In the genomic region with DNA sequence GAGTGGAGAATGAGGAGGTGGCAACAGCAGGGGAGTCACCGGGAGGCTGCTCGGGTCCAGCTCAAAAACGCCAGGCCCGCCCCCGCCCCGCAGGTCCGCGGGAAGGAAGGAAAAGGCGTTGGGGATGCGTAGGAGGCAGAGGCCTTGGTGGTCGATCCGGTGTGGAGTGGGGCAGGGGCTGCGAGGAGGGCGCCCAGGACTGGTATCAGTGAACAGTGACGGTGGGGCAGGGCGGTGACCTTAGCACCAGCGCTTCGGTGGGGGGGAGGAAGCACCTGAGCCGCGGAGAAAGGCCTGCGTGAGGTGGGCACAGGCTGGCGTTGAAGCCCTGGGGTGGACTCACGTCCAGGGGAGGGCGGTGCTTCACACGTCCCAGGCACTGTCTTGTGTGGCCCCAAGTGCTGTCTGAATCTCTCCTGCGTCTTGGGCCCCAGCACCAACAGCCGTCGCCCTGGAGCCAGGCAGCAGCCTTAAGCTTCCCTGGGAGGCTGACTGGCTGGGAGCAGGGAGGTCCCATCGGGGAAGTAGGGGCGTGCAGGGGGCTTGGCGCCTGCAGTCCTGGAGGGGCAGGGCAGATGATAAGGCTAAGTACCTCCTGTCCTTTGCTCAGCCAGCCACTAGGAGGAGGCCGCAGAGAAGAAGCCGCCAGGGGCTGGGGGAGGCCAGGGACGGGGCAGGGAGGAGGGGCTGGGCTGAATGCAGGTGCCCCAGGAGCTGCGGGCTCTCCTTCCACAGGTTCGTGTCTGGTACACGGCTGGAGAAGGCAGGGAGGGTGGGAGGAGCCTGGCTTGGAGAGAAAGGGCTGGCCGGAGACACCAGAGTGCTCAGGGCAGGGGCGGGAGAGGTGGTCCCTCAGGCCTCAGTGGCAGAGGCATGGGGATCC, we compare ENCODE assay signal across 8 cellular contexts. TPM values are rescaled to one million over a fixed set of nuclear protein-coding genes. Genes with fewer than 3 reads are reported as not detected.
DNase-seq lines count a peak whose midpoint lies in the region; ATAC-seq and TF ChIP-seq lines count a peak whose summit lies in the region.

No MANE protein-coding gene starts in this region.

- no peak for TF ChIP-seq RAD21 in neural cell (conservative IDR thresholded peaks at IDR 0.05)

- TF ChIP-seq CTCF in AG04449 (IDR thresholded peaks at IDR 0.05; ENCODE audit: insufficient read depth, low read length, missing control alignments) (peak; percentile 73), esophagus squamous epithelium (IDR thresholded peaks at IDR 0.05) (peak in 4 of 6 experiments; percentile 25 to 54 (median 40)), neural cell (IDR thresholded peaks at IDR 0.05; ENCODE audit: poor library complexity, severe bottlenecking) (peak; percentile 35), uterus (IDR thresholded peaks at IDR 0.05) (peak in 2 of 4 experiments; percentile 4 to 33)

- ATAC-seq in GM19351 (IDR thresholded peaks at IDR 0.05; ENCODE audit: unreplicated experiment), result peak; percentile 65

- no peak for TF ChIP-seq EP300 in neural cell (conservative IDR thresholded peaks at IDR 0.05; ENCODE audit: poor library complexity, severe bottlenecking)

- intact Hi-C loops in esophagus squamous epithelium (cut with DNase I) (loop anchor here (5.0 kb wide), 1 partner anchor 60 kb away; no protein-coding TSS in a partner anchor), uterus (cut with DNase I; ENCODE audit: low total_unique reads) (loop anchor here (5.0 kb wide), 1 partner anchor 55 kb away; no protein-coding TSS in a partner anchor)

- POLR2A ChIA-PET in AG04449 (lab: Yijun Ruan, JAX), result interaction anchor here (1.5 kb wide), 1 partner anchor 59 kb away, joined by 4 read pairs; no protein-coding TSS in a partner anchor

- WGBS in esophagus squamous epithelium, 2 donors, result 0 to 8% methylated on average over 8 to 22 of the region's 39 CpGs

- no peaks in the 10 kb centered on the region for H3F3A ChIP-seq in neural cell (ENCODE audit: insufficient read depth, low read length, poor library complexity, severe bottlenecking)

- no peaks in the 10 kb centered on the region for H3K9me2 ChIP-seq in neural cell (ENCODE audit: insufficient read depth, low read length)

- H3K36me3 ChIP-seq in esophagus squamous epithelium, result no peaks in the 10 kb centered on the region
- H3K36me3 ChIP-seq in neural cell (ENCODE audit: insufficient read depth, low read length), result no peaks in the 10 kb centered on the region
- H3K36me3 ChIP-seq in uterus, result no peaks in the 10 kb centered on the region

- peak overlapping the region in 3 of 4 donors; percentile 12 to 77 (median 42) for H3K27ac ChIP-seq in esophagus squamous epithelium
- no peak overlapping the region for H3K27ac ChIP-seq in neural cell (ENCODE audit: low read length)
- H3K27ac ChIP-seq in uterus, result peak overlapping the region in 1 of 2 donors; percentile 36

- CTCF ChIA-PET in AG04449 (lab: Yijun Ruan, JAX), result interaction anchor here (0.6 to 4.6 kb wide), 27 partner anchors 9 to 218 kb away, joined by 3 to 166 read pairs (median 5); a partner anchor contains a TSS

- peaks cover 0 to 6% (median 0%) of the 10 kb centered on the region in 4 donors for H3K27me3 ChIP-seq in esophagus squamous epithelium
- peaks cover 23% of the 10 kb centered on the region for H3K27me3 ChIP-seq in neural cell (ENCODE audit: insufficient read depth, low read depth, low read length)
- no peaks in the 10 kb centered on the region for H3K27me3 ChIP-seq in uterus

- H3K4me1 ChIP-seq in esophagus squamous epithelium (peaks cover 20 to 26% (median 21%) of the 10 kb centered on the region in 3 donors), uterus (peaks cover 0 to 5% of the 10 kb centered on the region in 2 donors)

- no peaks in the 10 kb centered on the region for H3K79me2 ChIP-seq in neural cell (replicated peaks; ENCODE audit: insufficient read depth, low read length)

- H3K4me3 ChIP-seq in AG04449 (ENCODE audit: low read depth, low read length) (peak overlapping the region; percentile 63), esophagus squamous epithelium (peak overlapping the region; percentile 31 to 76 (median 55)), neural cell (ENCODE audit: low read length) (peak overlapping the region; percentile 51), uterus (peak overlapping the region; percentile 10 to 58)

- no peak overlapping the region for H3K4me2 ChIP-seq in neural cell (ENCODE audit: low read length)

- no peaks in the 10 kb centered on the region for H4K20me1 ChIP-seq in neural cell (ENCODE audit: insufficient read depth)

- H3K9ac ChIP-seq in neural cell (ENCODE audit: low read length), result no peak overlapping the region

- no peaks in the 10 kb centered on the region for H3K9me3 ChIP-seq in esophagus squamous epithelium
- H3K9me3 ChIP-seq in neural cell (ENCODE audit: low read length), result no peaks in the 10 kb centered on the region
- no peaks in the 10 kb centered on the region for H3K9me3 ChIP-seq in uterus

- no peak for DNase-seq in AG04449 (ENCODE audit: low read depth, low spot score)
- DNase-seq in NCI-H748 treated with DMSO at 0.1 percent for 48 hours (lab: John Stamatoyannopoulos, UW), result peak; percentile 64
- DNase-seq in activated CD8-positive, alpha-beta memory T cell treated with anti-CD3 and anti-CD28 coated beads, Interleukin-2, amount 50 U/mL, for 4 hours, result peak; percentile 47
- DNase-seq in esophagus squamous epithelium (lab: John Stamatoyannopoulos, UW), result no peak
- DNase-seq in uterus, result peak; percentile 37 to 40
- DNase-seq in RKO (ENCODE audit: low spot score), result no peak

- no peak for TF ChIP-seq POLR2A in esophagus squamous epithelium (IDR thresholded peaks at IDR 0.05)
- TF ChIP-seq POLR2A in uterus (IDR thresholded peaks at IDR 0.05), result peak in 1 of 2 donors; percentile 11

- no peak overlapping the region for H2AFZ ChIP-seq in neural cell (ENCODE audit: low read depth, low read length)

TF ChIP-seq in neural cell, 6 proteins besides CTCF, POLR2A, EP300 and RAD21:
- TF ChIP-seq TAF1 (IDR thresholded peaks at IDR 0.05; ENCODE audit: low read depth), result no peak
- no peak for TF ChIP-seq MXI1 (conservative IDR thresholded peaks at IDR 0.05; ENCODE audit: poor library complexity, severe bottlenecking)
- no peak for TF ChIP-seq POLR2AphosphoS5 (IDR thresholded peaks at IDR 0.05)
- TF ChIP-seq EZH2 (IDR thresholded peaks at IDR 0.05; ENCODE audit: borderline replicate concordance, insufficient read depth, low read length, poor library complexity, severe bottlenecking), result no peak
- no peak for TF ChIP-seq SMC3 (conservative IDR thresholded peaks at IDR 0.05; ENCODE audit: poor library complexity)
- TF ChIP-seq, protein P1, sequence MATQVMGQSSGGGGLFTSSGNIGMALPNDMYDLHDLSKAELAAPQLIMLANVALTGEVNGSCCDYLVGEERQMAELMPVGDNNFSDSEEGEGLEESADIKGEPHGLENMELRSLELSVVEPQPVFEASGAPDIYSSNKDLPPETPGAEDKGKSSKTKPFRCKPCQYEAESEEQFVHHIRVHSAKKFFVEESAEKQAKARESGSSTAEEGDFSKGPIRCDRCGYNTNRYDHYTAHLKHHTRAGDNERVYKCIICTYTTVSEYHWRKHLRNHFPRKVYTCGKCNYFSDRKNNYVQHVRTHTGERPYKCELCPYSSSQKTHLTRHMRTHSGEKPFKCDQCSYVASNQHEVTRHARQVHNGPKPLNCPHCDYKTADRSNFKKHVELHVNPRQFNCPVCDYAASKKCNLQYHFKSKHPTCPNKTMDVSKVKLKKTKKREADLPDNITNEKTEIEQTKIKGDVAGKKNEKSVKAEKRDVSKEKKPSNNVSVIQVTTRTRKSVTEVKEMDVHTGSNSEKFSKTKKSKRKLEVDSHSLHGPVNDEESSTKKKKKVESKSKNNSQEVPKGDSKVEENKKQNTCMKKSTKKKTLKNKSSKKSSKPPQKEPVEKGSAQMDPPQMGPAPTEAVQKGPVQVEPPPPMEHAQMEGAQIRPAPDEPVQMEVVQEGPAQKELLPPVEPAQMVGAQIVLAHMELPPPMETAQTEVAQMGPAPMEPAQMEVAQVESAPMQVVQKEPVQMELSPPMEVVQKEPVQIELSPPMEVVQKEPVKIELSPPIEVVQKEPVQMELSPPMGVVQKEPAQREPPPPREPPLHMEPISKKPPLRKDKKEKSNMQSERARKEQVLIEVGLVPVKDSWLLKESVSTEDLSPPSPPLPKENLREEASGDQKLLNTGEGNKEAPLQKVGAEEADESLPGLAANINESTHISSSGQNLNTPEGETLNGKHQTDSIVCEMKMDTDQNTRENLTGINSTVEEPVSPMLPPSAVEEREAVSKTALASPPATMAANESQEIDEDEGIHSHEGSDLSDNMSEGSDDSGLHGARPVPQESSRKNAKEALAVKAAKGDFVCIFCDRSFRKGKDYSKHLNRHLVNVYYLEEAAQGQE (IDR thresholded peaks at IDR 0.05; ENCODE audit: borderline replicate concordance), result no peak

RNA-seq across cellular contexts. Expression of a gene that starts 26.5 kb away (rescaled TPM):
- total RNA-seq in esophagus squamous epithelium (10 to 100 TPM in 2 of 4 donors, 1 to 10 TPM in 2; 4.7 to 14.2 (median 8.4) TPM), uterus (1 to 10 TPM in 3 of 4 donors, under 1 TPM in 1; under 0.01 to 8.4 (median 3.9) TPM)
- not detected in 2 replicates for polyA plus RNA-seq in neural cell
- 0.49 TPM in 1 of 2 replicates, not detected in the other for polyA minus RNA-seq in neural cell

RNA-seq across cellular contexts. Expression of a gene that starts 31.9 kb away (rescaled TPM):
- 10 to 100 TPM; 66.6 to 93.7 (median 71.3) TPM for total RNA-seq in esophagus squamous epithelium
- 159 and 164 TPM in 2 replicates for polyA plus RNA-seq in neural cell
- 162 and 169 TPM in 2 replicates for polyA minus RNA-seq in neural cell
- total RNA-seq in uterus, result 100 to 1,000 TPM in 2 of 4 donors, 10 to 100 TPM in 2; 42.9 to 121 (median 101) TPM

RNA-seq across cellular contexts. Expression of a gene that starts 37.7 kb away (rescaled TPM):
- total RNA-seq in esophagus squamous epithelium, result 10 to 100 TPM; 18.2 to 41.0 (median 30.6) TPM
- 11.6 and 13.2 TPM in 2 replicates for polyA plus RNA-seq in neural cell
- polyA minus RNA-seq in neural cell, result 21.1 and 27.5 TPM in 2 replicates
- total RNA-seq in uterus, result 10 to 100 TPM in 1 of 4 donors, 1 to 10 TPM in 3; 1.2 to 28.8 (median 8.3) TPM

Comparison
In these comparisons a context has a peak if more than half of its experiments do, and no peak if none do; other contexts are left out.
1. DNase-seq: peak in NCI-H748 treated with DMSO at 0.1 percent for 48 hours (single experiment), activated CD8-positive, alpha-beta memory T cell treated with anti-CD3 and anti-CD28 coated beads, Interleukin-2, amount 50 U/mL, for 4 hours (single experiment) and uterus (2 of 2); none in AG04449 (single experiment), esophagus squamous epithelium (single experiment) and RKO (single experiment).
2. Peak in every context shown above with its lines, with median percentiles within 50 percentile points of each other: H3K4me3 ChIP-seq.